Comparison of ENCODE assay signal across 13 cellular contexts in genomic region chr15:92611995-92612745, GRCh38. TPM values are rescaled to one million over a fixed set of nuclear protein-coding genes. Genes with fewer than 3 reads are reported as not detected.
DNase-seq lines count a peak whose midpoint lies in the region; ATAC-seq and TF ChIP-seq lines count a peak whose summit lies in the region.
"Had no signal": no experiment of that assay in that cellular context is flagged by ENCODE, and none has a peak within 500 bp of the region (broad histone marks: within the 10 kb centered on the region; RNA-seq: fewer than 3 reads in every experiment).

No MANE protein-coding gene starts in this region.

- intact Hi-C loops in testis (cut with DNase I; ENCODE audit: low total_unique reads) (no loop called here), aorta (cut with DNase I) (loop anchor here (5.0 to 10.0 kb wide), 2 partner anchors 103 to 105 kb away; no protein-coding TSS in a partner anchor)

- H3K4me1 ChIP-seq in testis (no peaks in the 10 kb centered on the region), aorta (ENCODE audit: control insufficient read depth in 1 of 2, insufficient read depth in 2 of 2, low read length in 2 of 2) (no peaks in the 10 kb centered on the region)

- peak; percentile 49 for ATAC-seq in GM18868 (IDR thresholded peaks at IDR 0.05; ENCODE audit: unreplicated experiment)
- no peak for ATAC-seq in HG02840 (IDR thresholded peaks at IDR 0.05; ENCODE audit: low FRiP score, unreplicated experiment)
- ATAC-seq in aorta (ENCODE audit: low FRiP score), result no peak
- ATAC-seq: body of pancreas had no signal

- 77% methylated on average over 6 to 7 of the region's 7 CpGs for WGBS in testis, 2 donors
- WGBS in aorta, 2 donors, result 70 to 72% methylated on average over 7 of the region's 7 CpGs

- H3K4me3 ChIP-seq in choroid plexus epithelial cell (ENCODE audit: low read depth, low read length) (no peak overlapping the region), testis (no peak overlapping the region), aorta (ENCODE audit: low read length in 2 of 2) (no peak overlapping the region)
- H3K4me3 ChIP-seq: body of pancreas, transverse colon had no signal

- TF ChIP-seq CTCF in choroid plexus epithelial cell (conservative IDR thresholded peaks at IDR 0.05; ENCODE audit: low read depth, low read length) (peak; percentile 17), testis (IDR thresholded peaks at IDR 0.05) (no peak)

- TF ChIP-seq POLR2A in testis (IDR thresholded peaks at IDR 0.05), result no peak

- H3K27me3 ChIP-seq in testis, result no peaks in the 10 kb centered on the region
- H3K27me3 ChIP-seq in aorta (ENCODE audit: control insufficient read depth in 1 of 2, insufficient read depth in 2 of 2, low read length in 1 of 2), result no peaks in the 10 kb centered on the region
- H3K27me3 ChIP-seq: body of pancreas, transverse colon had no signal

- H3K27ac ChIP-seq in testis, result no peak overlapping the region
- no peak overlapping the region for H3K27ac ChIP-seq in aorta (ENCODE audit: low read depth in 1 of 2, low read length in 2 of 2)
- H3K27ac ChIP-seq: 22Rv1, body of pancreas, transverse colon had no signal

- no peaks in the 10 kb centered on the region for H3K36me3 ChIP-seq in testis (ENCODE audit: low read depth, missing control alignments)
- no peaks in the 10 kb centered on the region for H3K36me3 ChIP-seq in aorta (ENCODE audit: control insufficient read depth in 1 of 2, insufficient read depth in 2 of 2, low read length in 1 of 2)
- H3K36me3 ChIP-seq: transverse colon had no signal

- DNase-seq in DMS 273 (lab: John Stamatoyannopoulos, UW; ENCODE audit: unreplicated experiment) (peak; percentile 18), DMS 273 treated with DMSO at 0.1 percent for 48 hours (lab: John Stamatoyannopoulos, UW) (no peak), choroid plexus epithelial cell (ENCODE audit: low read depth) (no peak), occipital lobe (lab: John Stamatoyannopoulos, UW) (peak; percentile 22), testis (no peak), aorta (no peak)
- DNase-seq: naive B cell, NCI-H526 treated with DMSO at 0.1 percent for 48 hours, transverse colon had no signal

- H3K9me3 ChIP-seq in testis (no peaks in the 10 kb centered on the region), aorta (ENCODE audit: control insufficient read depth, low read length) (no peaks in the 10 kb centered on the region)
- H3K9me3 ChIP-seq: body of pancreas, transverse colon had no signal

RNA-seq across cellular contexts. Expression of gene FAM174B, which starts 43.4 kb away (rescaled TPM):
- total RNA-seq in occipital lobe, result 13.6 TPM
- total RNA-seq in testis, result 10 to 100 TPM; 15.7 to 18.6 TPM
- polyA plus RNA-seq in testis (ENCODE audit: insufficient read depth, low read depth, low replicate concordance), result 18.7 TPM
- total RNA-seq in aorta, result 10 to 100 TPM; 10.3 to 16.0 TPM
- 1 to 10 TPM in 1 of 2 donors, not detected in 1; 3.3 TPM for polyA plus RNA-seq in aorta

Comparison
In these comparisons a context has a peak if more than half of its experiments do, and no peak if none do; other contexts are left out.
1. DNase-seq: peak in DMS 273 (single experiment) and occipital lobe (single experiment); none in DMS 273 treated with DMSO at 0.1 percent for 48 hours (single experiment), choroid plexus epithelial cell (single experiment), testis (single experiment) and aorta (0 of 2).